Comparison of ENCODE assay signal across 1 cellular context in genomic region chr5:76332102-76332501, GRCh38.
TF ChIP-seq lines count a peak whose summit lies in the region.

No MANE protein-coding gene starts in this region.

TF ChIP-seq in HepG2, 621 proteins besides CTCF, POLR2A, EP300 and RAD21 (continued from another document):
- TF ChIP-seq ZMYM4 (CRISPR knock-in tag; IDR thresholded peaks at IDR 0.05) (0 out of 2 replicates have a peak, but pooled peaks have one; percentile 11), HNRNPL (IDR thresholded peaks at IDR 0.05; ENCODE audit: low read depth, low read length) (no peak), GMEB1 (CRISPR knock-in tag; IDR thresholded peaks at IDR 0.05; ENCODE audit: borderline replicate concordance) (no peak), GATAD2A (CRISPR knock-in tag; IDR thresholded peaks at IDR 0.05) (0 out of 2 replicates have a peak, but pooled peaks have one; percentile 13), ZNF18 (CRISPR knock-in tag; IDR thresholded peaks at IDR 0.05; ENCODE audit: insufficient replicate concordance) (no peak), CBX1 (IDR thresholded peaks at IDR 0.05; ENCODE audit: low read depth) (no peak), ZNF275 (CRISPR knock-in tag; IDR thresholded peaks at IDR 0.05; ENCODE audit: borderline replicate concordance) (no peak), HMGXB3 (CRISPR knock-in tag; IDR thresholded peaks at IDR 0.05; ENCODE audit: borderline replicate concordance) (no peak), CEBPG (CRISPR knock-in tag; IDR thresholded peaks at IDR 0.05) (no peak), ESRRA (CRISPR knock-in tag; IDR thresholded peaks at IDR 0.05; ENCODE audit: low read depth) (no peak), FOSL2 (CRISPR knock-in tag; IDR thresholded peaks at IDR 0.05) (peak; percentile 49), KDM5B (CRISPR knock-in tag; IDR thresholded peaks at IDR 0.05; ENCODE audit: borderline replicate concordance) (no peak), MED13 (CRISPR knock-in tag; IDR thresholded peaks at IDR 0.05) (no peak), HNF4G (IDR thresholded peaks at IDR 0.05; ENCODE audit: borderline replicate concordance, low read depth, low read length) (peak; percentile 81; the same call in 1 of the 2 replicates), HNF4G (CRISPR knock-in tag; IDR thresholded peaks at IDR 0.05; ENCODE audit: borderline replicate concordance, low read depth) (no peak), ZBTB7B (CRISPR knock-in tag; IDR thresholded peaks at IDR 0.05) (0 out of 2 replicates have a peak, but pooled peaks have one; percentile 23), ZNF720 (CRISPR knock-in tag; IDR thresholded peaks at IDR 0.05) (no peak), ZNF264 (CRISPR knock-in tag; IDR thresholded peaks at IDR 0.05) (0 out of 2 replicates have a peak, but pooled peaks have one; percentile 34), SMARCC2 (IDR thresholded peaks at IDR 0.05) (no peak), PAXIP1 (CRISPR knock-in tag; conservative IDR thresholded peaks at IDR 0.05) (0 out of 2 replicates have a peak, but pooled peaks have one; percentile 27), ZNF331 (CRISPR knock-in tag; IDR thresholded peaks at IDR 0.05) (no peak), MYNN (CRISPR knock-in tag; IDR thresholded peaks at IDR 0.05; ENCODE audit: low read depth) (no peak), NR0B2 (CRISPR knock-in tag; IDR thresholded peaks at IDR 0.05) (no peak), ZSCAN20 (CRISPR knock-in tag; IDR thresholded peaks at IDR 0.05; ENCODE audit: borderline replicate concordance) (0 out of 2 replicates have a peak, but pooled peaks have one; percentile 47), RELA (CRISPR knock-in tag; IDR thresholded peaks at IDR 0.05) (no peak), ZNF3 (CRISPR knock-in tag; IDR thresholded peaks at IDR 0.05) (no peak), TBP (CRISPR knock-in tag; IDR thresholded peaks at IDR 0.05) (no peak), GFI1 (CRISPR knock-in tag; IDR thresholded peaks at IDR 0.05; ENCODE audit: borderline replicate concordance) (no peak), ELF3 (CRISPR knock-in tag; IDR thresholded peaks at IDR 0.05) (peak; percentile 34; the same call in 1 of the 2 replicates), RFX3 (CRISPR knock-in tag; IDR thresholded peaks at IDR 0.05) (no peak), HNF4A (CRISPR knock-in tag; IDR thresholded peaks at IDR 0.05) (peak; percentile 89), RFX5 (IDR thresholded peaks at IDR 0.05; ENCODE audit: low read depth, low read length) (no peak), ZFP62 (CRISPR knock-in tag; IDR thresholded peaks at IDR 0.05) (no peak), MAFK (conservative IDR thresholded peaks at IDR 0.05 in 1 of 2, IDR thresholded peaks at IDR 0.05 in 1 of 2; ENCODE audit: low read length in 2 of 2) (no peak)
